ENCODE assay signal across 16 cellular contexts in genomic region chr16:2179576-2179975, GRCh38. TPM values are rescaled to one million over a fixed set of nuclear protein-coding genes. Genes with fewer than 3 reads are reported as not detected.
A peak's percentile ranks its signal among the peaks of the same experiment; 100 is the strongest.
DNase-seq lines count a peak whose midpoint lies in the region; ATAC-seq and TF ChIP-seq lines count a peak whose summit lies in the region.
"Had no signal": no experiment of that assay in that cellular context is flagged by ENCODE, and none has a peak within 500 bp of the region (broad histone marks: within the 10 kb centered on the region; RNA-seq: fewer than 3 reads in every experiment).

No MANE protein-coding gene starts in this region.

- no peak overlapping the region for H2BK120ac ChIP-seq in trophoblast cell (ENCODE audit: insufficient read depth, low read length, poor library complexity)

- no peak overlapping the region for H3K23ac ChIP-seq in trophoblast cell (ENCODE audit: low read length)

- H3K14ac ChIP-seq in trophoblast cell (ENCODE audit: low read length) = no peak overlapping the region

- H2AFZ ChIP-seq in GM23338 (no peak overlapping the region), trophoblast cell (ENCODE audit: insufficient read depth, low read length, poor library complexity) (no peak overlapping the region)
- H2AFZ ChIP-seq: GM23248 had no signal

- no peaks in the 10 kb centered on the region for H3K27me3 ChIP-seq in GM23338 (ENCODE audit: insufficient read depth)
- no peaks in the 10 kb centered on the region for H3K27me3 ChIP-seq in trophoblast cell (ENCODE audit: insufficient read depth, low read length)

- no peak for TF ChIP-seq EP300 in Ishikawa (IDR thresholded peaks at IDR 0.05; ENCODE audit: borderline replicate concordance)

- no peak for TF ChIP-seq RAD21 in Ishikawa (IDR thresholded peaks at IDR 0.05; ENCODE audit: low read depth)

- H4K91ac ChIP-seq in trophoblast cell (ENCODE audit: low read depth, low read length) = no peak overlapping the region

- H3K4me1 ChIP-seq in GM23338 (ENCODE audit: insufficient read depth) = no peaks in the 10 kb centered on the region
- no peaks in the 10 kb centered on the region for H3K4me1 ChIP-seq in trophoblast cell (ENCODE audit: control insufficient read depth in 1 of 2, insufficient read depth in 2 of 2, low read length in 2 of 2)
- H3K4me1 ChIP-seq: A549, Caco-2 had no signal

- H3K18ac ChIP-seq in trophoblast cell (ENCODE audit: low read length) = no peak overlapping the region

- peaks cover 6% of the 10 kb centered on the region for H3K4me1 Mint-ChIP-seq in GM23338

- no peak overlapping the region for H4K12ac ChIP-seq in trophoblast cell (ENCODE audit: low read depth, low read length)

- DNase-seq in GM23338 (ENCODE audit: low spot score) = no peak
- DNase-seq in trophoblast cell = peak; percentile 31 to 63
- no peak for DNase-seq in epidermal melanocyte (ENCODE audit: insufficient read length, low spot score)
- DNase-seq in medulla oblongata (ENCODE audit: extremely low spot score) = no peak
- no peak for DNase-seq in activated CD4-positive, alpha-beta T cell treated with anti-CD3 and anti-CD28 coated beads for 1 hour
- DNase-seq: AML-193; Caco-2; CD4-positive, alpha-beta T cell; GM23248; HFFc6 had no signal

- H3K79me2 ChIP-seq in GM23338 (replicated peaks; ENCODE audit: insufficient read depth) (no peaks in the 10 kb centered on the region), trophoblast cell (ENCODE audit: control insufficient read depth, insufficient read depth, low read length, poor library complexity) (no peaks in the 10 kb centered on the region)

- ATAC-seq in GM23338 = no peak
- peak; percentile 17 for ATAC-seq in esophagus mucosa
- ATAC-seq: A549, HCT116 had no signal

- no peak overlapping the region for H3K9ac ChIP-seq in trophoblast cell (ENCODE audit: low read length)
- H3K9ac ChIP-seq: GM23248 had no signal

- peaks cover 17% of the 10 kb centered on the region for H3K36me3 Mint-ChIP-seq in GM23338 (ENCODE audit: low read depth)

- H4K20me1 ChIP-seq in GM23338 (replicated peaks; ENCODE audit: insufficient read depth) = no peaks in the 10 kb centered on the region; the same call in 1 of the 2 replicates

- H2BK12ac ChIP-seq in trophoblast cell (ENCODE audit: low read length) = no peak overlapping the region

- no peak overlapping the region for H3K27ac Mint-ChIP-seq in GM23338
- H3K27ac Mint-ChIP-seq: CD4-positive, alpha-beta T cell; HFFc6; IgD-negative memory B cell had no signal

- peaks cover 20% of the 10 kb centered on the region for H3K27me3 Mint-ChIP-seq in GM23338 (ENCODE audit: insufficient read depth, low read depth, poor library complexity)
- H3K27me3 Mint-ChIP-seq: CD4-positive, alpha-beta T cell; IgD-negative memory B cell had no signal

- H3K4ac ChIP-seq in trophoblast cell (ENCODE audit: low read depth, low read length) = no peak overlapping the region

- H3K9me3 ChIP-seq in trophoblast cell (ENCODE audit: insufficient read depth, low read depth, low read length) = peaks cover 6% of the 10 kb centered on the region
- H3K9me3 ChIP-seq: A549, Caco-2 had no signal

- no peak overlapping the region for H3K4me3 Mint-ChIP-seq in GM23338
- H3K4me3 Mint-ChIP-seq: CD4-positive, alpha-beta T cell; HFFc6; IgD-negative memory B cell had no signal

- no peaks in the 10 kb centered on the region for H3K9me3 Mint-ChIP-seq in GM23338
- H3K9me3 Mint-ChIP-seq: CD4-positive, alpha-beta T cell; HFFc6; IgD-negative memory B cell had no signal

- H2BK5ac ChIP-seq in trophoblast cell (ENCODE audit: low read depth, low read length, poor library complexity) = no peak overlapping the region

- H4K8ac ChIP-seq in trophoblast cell (ENCODE audit: low read depth, low read length) = no peak overlapping the region

- H3K4me3 ChIP-seq in GM23338 (0 out of 2 replicates have a peak overlapping the region, but pooled peaks have one; percentile 30), trophoblast cell (ENCODE audit: low read depth, low read length) (no peak overlapping the region)
- H3K4me3 ChIP-seq: A549, GM23248 had no signal

- WGBS in trophoblast cell (ENCODE audit: extremely low coverage, insufficient coverage, insufficient read length) = no CpG with 5 or more reads among the region's 31 CpGs

- H2AK5ac ChIP-seq in trophoblast cell (ENCODE audit: low read length) = no peak overlapping the region

- H3K79me1 ChIP-seq in trophoblast cell (ENCODE audit: low read length) = no peaks in the 10 kb centered on the region

- 0 out of 2 replicates have a peak, but pooled peaks cover 19% of the 10 kb centered on the region for H3F3A ChIP-seq in GM23338 (replicated peaks; ENCODE audit: low read depth)

- no peak overlapping the region for H3K4me2 ChIP-seq in GM23338
- no peak overlapping the region for H3K4me2 ChIP-seq in trophoblast cell (ENCODE audit: low read length)
- H3K4me2 ChIP-seq: A549 had no signal

- no peaks in the 10 kb centered on the region for H3K9me2 ChIP-seq in GM23338 (ENCODE audit: insufficient read depth)

- H3K36me3 ChIP-seq in GM23338 (ENCODE audit: insufficient read depth) (no peaks in the 10 kb centered on the region), trophoblast cell (ENCODE audit: control insufficient read depth in 1 of 2, insufficient read depth in 2 of 2, low read length in 2 of 2) (peaks cover 30 to 32% of the 10 kb centered on the region in 2 experiments)

- TF ChIP-seq CTCF in GM23338 (conservative IDR thresholded peaks at IDR 0.05; ENCODE audit: low read depth in 2 of 2) = no peak

- H3K27ac ChIP-seq in GM23338 (ENCODE audit: low read depth) (no peak overlapping the region), trophoblast cell (ENCODE audit: low read depth, low read length) (no peak overlapping the region)
- H3K27ac ChIP-seq: A549, C4-2B, GM23248 had no signal

TF ChIP-seq in GM23338, 12 proteins besides CTCF, POLR2A, EP300 and RAD21 (continues in another document):
- TF ChIP-seq ZNF331 (CRISPR knock-in tag; IDR thresholded peaks at IDR 0.05; ENCODE audit: low read depth) = no peak

TF ChIP-seq in Ishikawa, 13 proteins besides CTCF, POLR2A, EP300 and RAD21:
- TF ChIP-seq MAX (IDR thresholded peaks at IDR 0.05) (no peak), CREB1 (IDR thresholded peaks at IDR 0.05; ENCODE audit: low read depth) (no peak), REST (IDR thresholded peaks at IDR 0.05; ENCODE audit: low read depth) (no peak), CEBPB (IDR thresholded peaks at IDR 0.05) (no peak), TAF1 (IDR thresholded peaks at IDR 0.05; ENCODE audit: low read depth) (no peak), ZBTB7A (IDR thresholded peaks at IDR 0.05; ENCODE audit: low read depth) (0 out of 2 replicates have a peak, but pooled peaks have one; percentile 3), YY1 (IDR thresholded peaks at IDR 0.05; ENCODE audit: low read depth) (no peak)
TF ChIP-seq in Ishikawa: peak in this region for 1.

RNA-seq across cellular contexts. Expression of gene CASKIN1, which starts 16.8 kb away (rescaled TPM):
- 2.4 and 6.2 TPM in 2 replicates for total RNA-seq in GM23338 (2014; rRNA removed; shearing (Covaris generic))
- 1.0 TPM in 2 replicates for polyA plus RNA-seq in GM23338 (2016; fragmentation: Nextera tagmentation; extraction: Ambion mirVana)
- 0.08 TPM for total RNA-seq in esophagus mucosa
- polyA plus RNA-seq in trophoblast cell (2013) = 0.44 and 0.67 TPM in 2 replicates
- total RNA-seq: GM23248 had no signal
- polyA plus RNA-seq: GM23248, IgD-negative memory B cell had no signal

RNA-seq across cellular contexts. Expression of gene TRAF7, which starts 24.0 kb away (rescaled TPM):
- 133 and 143 TPM in 2 replicates for total RNA-seq in GM23338 (2014; rRNA removed; shearing (Covaris generic))
- 36.4 and 41.4 TPM in 2 replicates for polyA plus RNA-seq in GM23338 (2016; fragmentation: Nextera tagmentation; extraction: Ambion mirVana)
- total RNA-seq in esophagus mucosa = 96.6 TPM
- 109 and 111 TPM in 2 replicates for polyA plus RNA-seq in trophoblast cell (2013)

RNA-seq across cellular contexts. Expression of gene MLST8, which starts 25.7 kb away (rescaled TPM):
- 98.1 and 138 TPM in 2 replicates for total RNA-seq in GM23338 (2014; rRNA removed; shearing (Covaris generic))
- polyA plus RNA-seq in GM23338 (2016; fragmentation: Nextera tagmentation; extraction: Ambion mirVana) = 55.3 and 58.8 TPM in 2 replicates
- 28.5 TPM for total RNA-seq in esophagus mucosa
- polyA plus RNA-seq in trophoblast cell (2013) = 37.7 and 39.2 TPM in 2 replicates

RNA-seq across cellular contexts. Expression of gene BRICD5, which starts 31.1 kb away (rescaled TPM):
- total RNA-seq in GM23338 (2014; rRNA removed; shearing (Covaris generic)) = 3.8 and 5.3 TPM in 2 replicates
- 4.8 and 6.3 TPM in 2 replicates for polyA plus RNA-seq in GM23338 (2016; fragmentation: Nextera tagmentation; extraction: Ambion mirVana)
- total RNA-seq in esophagus mucosa = 0.36 TPM
- 4.1 and 5.5 TPM in 2 replicates for polyA plus RNA-seq in trophoblast cell (2013)

RNA-seq across cellular contexts. Expression of gene RAB26, which starts 31.2 kb away (rescaled TPM):
- 3.7 and 4.1 TPM in 2 replicates for total RNA-seq in GM23338 (2014; rRNA removed; shearing (Covaris generic))
- 8.7 and 11.6 TPM in 2 replicates for polyA plus RNA-seq in GM23338 (2016; fragmentation: Nextera tagmentation; extraction: Ambion mirVana)
- total RNA-seq in esophagus mucosa = 6.0 TPM
- polyA plus RNA-seq in trophoblast cell (2013) = 0.60 and 0.65 TPM in 2 replicates
- total RNA-seq: CD4-positive, alpha-beta T cell; GM23248 had no signal

Comparison
In these comparisons a context has a peak if more than half of its experiments do, and no peak if none do; other contexts are left out.
1. DNase-seq: peak in trophoblast cell (2 of 2); none in GM23338 (single experiment), epidermal melanocyte (single experiment), medulla oblongata (single experiment) and activated CD4-positive, alpha-beta T cell treated with anti-CD3 and anti-CD28 coated beads for 1 hour (single experiment).